9 cellular contexts compared by ENCODE assay signal in the genomic region with DNA sequence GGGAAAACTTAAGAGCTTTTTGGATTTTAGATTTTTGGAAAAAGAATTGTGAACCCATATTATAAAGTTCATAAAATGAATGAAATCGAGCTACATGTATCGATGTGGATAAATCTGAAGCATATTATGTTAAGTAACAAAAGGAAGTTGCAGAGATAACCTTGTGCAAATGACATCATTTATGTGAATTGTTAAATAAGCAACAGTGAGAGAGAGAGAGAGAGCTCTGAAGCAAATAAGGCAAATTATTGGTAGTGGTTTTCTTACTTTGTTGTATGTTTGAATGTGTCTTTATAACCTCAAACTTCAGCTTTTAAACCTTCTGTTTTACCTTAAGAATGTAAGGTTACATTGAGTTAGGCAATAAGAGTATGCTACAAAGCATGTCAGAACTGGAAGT.
"Had no signal": no experiment of that assay in that cellular context is flagged by ENCODE, and none has a peak within 500 bp of the region (broad histone marks: within the 10 kb centered on the region; RNA-seq: fewer than 3 reads in every experiment).

No MANE protein-coding gene starts in this region.

- H3K9ac ChIP-seq: KMS-11 had no signal

- DNase-seq: H9, HCEC 1CT, HFFc6, KBM-7 had no signal

- H3K4me2 ChIP-seq: GM23338, KMS-11 had no signal

- FAIRE-seq: H1, HTR-8/SVneo had no signal

- H3K27me3 Mint-ChIP-seq: IgD-negative memory B cell had no signal

- H3K4me3 ChIP-seq: GM23338 had no signal

- H3K4me1 Mint-ChIP-seq: GM23338 had no signal

- H2AFZ ChIP-seq: GM23338 had no signal

- H3K27ac Mint-ChIP-seq: GM23338, H9, HFFc6 had no signal

- H3K9me3 Mint-ChIP-seq: H9, HFFc6, IgD-negative memory B cell had no signal

- ATAC-seq: GM23338 had no signal

- H3K4me3 Mint-ChIP-seq: GM23338, H9, HFFc6, IgD-negative memory B cell had no signal

- H3K27ac ChIP-seq: KMS-11 had no signal
